ENCODE assay signal across 11 cellular contexts in genomic region chr19:10617409-10618121, GRCh38. TPM values are rescaled to one million over a fixed set of nuclear protein-coding genes. Genes with fewer than 3 reads are reported as not detected.
DNase-seq lines count a peak whose midpoint lies in the region; ATAC-seq, FAIRE-seq and TF ChIP-seq lines count a peak whose summit lies in the region.
"Had no signal": no experiment of that assay in that cellular context is flagged by ENCODE, and none has a peak within 500 bp of the region (broad histone marks: within the 10 kb centered on the region; RNA-seq: fewer than 3 reads in every experiment).

No MANE protein-coding gene starts in this region.

- H2AFZ ChIP-seq in keratinocyte (ENCODE audit: control insufficient read depth, low read length), result peak overlapping the region; percentile 59

- ATAC-seq in left lobe of liver (no peak), HG02870 (IDR thresholded peaks at IDR 0.05; ENCODE audit: unreplicated experiment) (no peak)

- no peak for TF ChIP-seq EP300 in suprapubic skin (IDR thresholded peaks at IDR 0.05)

- H3K4me1 ChIP-seq in keratinocyte (ENCODE audit: control insufficient read depth, extremely low read depth, insufficient read depth, low read length), result peaks cover 20% of the 10 kb centered on the region
- H3K4me1 ChIP-seq in suprapubic skin, result peaks cover 24% of the 10 kb centered on the region
- H3K4me1 ChIP-seq: sigmoid colon had no signal

- TF ChIP-seq POLR2A in suprapubic skin (IDR thresholded peaks at IDR 0.05), result no peak

- H3K27ac ChIP-seq in keratinocyte (ENCODE audit: control insufficient read depth, insufficient read depth, low read length) (peak overlapping the region; percentile 89), suprapubic skin (peak overlapping the region; percentile 41)
- H3K27ac ChIP-seq: sigmoid colon had no signal

- H3K4me3 Mint-ChIP-seq in activated naive CD8-positive, alpha-beta T cell, result no peak overlapping the region
- H3K4me3 Mint-ChIP-seq: activated CD4-positive, alpha-beta memory T cell treated with anti-CD3 and anti-CD28 coated beads for 36 hours had no signal

- H3K27me3 Mint-ChIP-seq in activated naive CD8-positive, alpha-beta T cell, result no peaks in the 10 kb centered on the region
- H3K27me3 Mint-ChIP-seq: activated CD4-positive, alpha-beta memory T cell treated with anti-CD3 and anti-CD28 coated beads for 36 hours had no signal

- TF ChIP-seq CTCF in keratinocyte (optimal IDR thresholded peaks at IDR 0.05 in 1 of 3, IDR thresholded peaks at IDR 0.05 in 1 of 3, conservative IDR thresholded peaks at IDR 0.05 in 1 of 3; ENCODE audit: extremely low read depth in 1 of 3, insufficient read depth in 2 of 3, low read length in 3 of 3) (no peak), suprapubic skin (IDR thresholded peaks at IDR 0.05) (no peak)

- no peaks in the 10 kb centered on the region for H3K9me1 ChIP-seq in keratinocyte (ENCODE audit: control insufficient read depth, extremely low read depth, insufficient read depth, low read length)

- no peaks in the 10 kb centered on the region for H3K27me3 ChIP-seq in keratinocyte (ENCODE audit: control insufficient read depth, extremely low read depth, insufficient read depth, low read length)
- no peaks in the 10 kb centered on the region for H3K27me3 ChIP-seq in suprapubic skin
- H3K27me3 ChIP-seq: sigmoid colon had no signal

- no peaks in the 10 kb centered on the region for H3K79me2 ChIP-seq in keratinocyte (ENCODE audit: control insufficient read depth, insufficient read depth, low read length)

- H3K36me3 ChIP-seq in keratinocyte (ENCODE audit: control insufficient read depth in 2 of 2, extremely low read depth in 1 of 2, insufficient read depth in 2 of 2, low read length in 2 of 2), result no peaks in the 10 kb centered on the region
- H3K36me3 ChIP-seq in suprapubic skin, result no peaks in the 10 kb centered on the region
- H3K36me3 ChIP-seq: sigmoid colon had no signal

- 36% methylated on average over 15 of the region's 15 CpGs for WGBS in suprapubic skin

- H3K9me3 ChIP-seq in keratinocyte (ENCODE audit: control insufficient read depth, low read depth, low read length) (no peaks in the 10 kb centered on the region), suprapubic skin (no peaks in the 10 kb centered on the region)
- H3K9me3 ChIP-seq: sigmoid colon had no signal

- DNase-seq in HPDE6-E6E7 (ENCODE audit: extremely low spot score), result peak; percentile 88
- DNase-seq in keratinocyte (ENCODE audit: low read depth, low spot score), result peak; percentile 69
- DNase-seq in suprapubic skin (ENCODE audit: low spot score in 2 of 2), result no peak
- no peak for DNase-seq in left lobe of liver (ENCODE audit: low spot score)
- no peak for DNase-seq in SKM-1 treated with dmso at 0.1 percent for 144 hours (lab: John Stamatoyannopoulos, UW; ENCODE audit: unreplicated experiment)
- DNase-seq: activated CD4-positive, alpha-beta memory T cell treated with anti-CD3 and anti-CD28 coated beads for 36 hours; glutamatergic neuron; NCI-H2171; sigmoid colon had no signal

- peaks cover 3% of the 10 kb centered on the region for H3K36me3 Mint-ChIP-seq in activated naive CD8-positive, alpha-beta T cell

- H3K4me2 ChIP-seq in keratinocyte (ENCODE audit: control insufficient read depth, extremely low read depth, insufficient read depth, low read depth, low read length), result peak overlapping the region; percentile 54

- peak; percentile 94 for FAIRE-seq in keratinocyte (lab: Jason Lieb, UNC)

- no peaks in the 10 kb centered on the region for H4K20me1 ChIP-seq in keratinocyte (ENCODE audit: control insufficient read depth, extremely low read depth, insufficient read depth, low read length)

- peaks cover 53% of the 10 kb centered on the region for H3K4me1 Mint-ChIP-seq in activated naive CD8-positive, alpha-beta T cell (ENCODE audit: low read depth)

- H3K9ac ChIP-seq in keratinocyte (ENCODE audit: control insufficient read depth, extremely low read depth, insufficient read depth, low read length), result peak overlapping the region; percentile 61

- H3K4me3 ChIP-seq in keratinocyte (ENCODE audit: control insufficient read depth in 2 of 3, extremely low read depth in 1 of 3, insufficient read depth in 2 of 3, low read depth in 1 of 3, low read length in 3 of 3) (peak overlapping the region in 2 of 3 experiments; percentile 8 to 51), suprapubic skin (no peak overlapping the region)
- H3K4me3 ChIP-seq: sigmoid colon had no signal

- dilution Hi-C loops in keratinocyte (cut with MboI; ENCODE audit: extremely low pct_ligation_motif_present, low sequenced_read_pairs), result no loop called here

- H3K9me3 Mint-ChIP-seq in activated naive CD8-positive, alpha-beta T cell (ENCODE audit: low read depth), result no peaks in the 10 kb centered on the region
- H3K9me3 Mint-ChIP-seq: activated CD4-positive, alpha-beta memory T cell treated with anti-CD3 and anti-CD28 coated beads for 36 hours had no signal

- peak overlapping the region; percentile 79 for H3K27ac Mint-ChIP-seq in activated naive CD8-positive, alpha-beta T cell
- H3K27ac Mint-ChIP-seq: activated CD4-positive, alpha-beta memory T cell treated with anti-CD3 and anti-CD28 coated beads for 36 hours had no signal

RNA-seq across cellular contexts. Expression of gene SLC44A2, which starts 7.8 kb away (rescaled TPM):
- polyA plus RNA-seq in keratinocyte, result 78.7 to 148 TPM (median 94.7 TPM) in 3 replicates
- 78.0 TPM for polyA plus RNA-seq in keratinocyte (2011; ENCODE audit: low read depth)
- polyA plus RNA-seq in keratinocyte (2011; cell fraction: cytosol; rRNA removed), result 85.3 and 87.1 TPM in 2 replicates
- polyA plus RNA-seq in keratinocyte (2011; cell fraction: nucleus; rRNA removed), result 182 and 185 TPM in 2 replicates
- polyA plus RNA-seq in keratinocyte (2012; ENCODE audit: low replicate concordance), result 110 and 189 TPM in 2 replicates
- polyA minus RNA-seq in keratinocyte, result 141 to 357 TPM (median 142 TPM) in 3 replicates
- 132 TPM for polyA minus RNA-seq in keratinocyte (2011; cell fraction: cytosol; rRNA and poly(A)+ RNA removed)
- polyA minus RNA-seq in keratinocyte (2011; cell fraction: nucleus; rRNA and poly(A)+ RNA removed), result 103 and 135 TPM in 2 replicates
- 100 to 1,000 TPM in 1 of 4 donors, 10 to 100 TPM in 3; 59.1 to 108 (median 94.5) TPM for total RNA-seq in suprapubic skin
- 12.9 TPM for total RNA-seq in left lobe of liver

RNA-seq across cellular contexts. Expression of gene AP1M2, which starts 30.5 kb away (rescaled TPM):
- polyA plus RNA-seq in keratinocyte, result 83.1 to 122 TPM (median 109 TPM) in 3 replicates
- polyA plus RNA-seq in keratinocyte (2011; ENCODE audit: low read depth), result 32.6 TPM
- 89.6 and 103 TPM in 2 replicates for polyA plus RNA-seq in keratinocyte (2011; cell fraction: cytosol; rRNA removed)
- polyA plus RNA-seq in keratinocyte (2011; cell fraction: nucleus; rRNA removed), result 68.6 and 85.6 TPM in 2 replicates
- 76.8 and 87.2 TPM in 2 replicates for polyA plus RNA-seq in keratinocyte (2012; ENCODE audit: low replicate concordance)
- polyA minus RNA-seq in keratinocyte, result 137 to 221 TPM (median 160 TPM) in 3 replicates
- polyA minus RNA-seq in keratinocyte (2011; cell fraction: cytosol; rRNA and poly(A)+ RNA removed), result 129 TPM
- 42.7 and 56.3 TPM in 2 replicates for polyA minus RNA-seq in keratinocyte (2011; cell fraction: nucleus; rRNA and poly(A)+ RNA removed)
- total RNA-seq in suprapubic skin, result 10 to 100 TPM; 28.9 to 65.9 (median 59.1) TPM
- 1.0 TPM for total RNA-seq in left lobe of liver
- total RNA-seq: activated CD4-positive, alpha-beta memory T cell treated with anti-CD3 and anti-CD28 coated beads for 36 hours had no signal

RNA-seq across cellular contexts. Expression of gene ILF3, which starts 36.6 kb away (rescaled TPM):
- 81.0 to 173 TPM (median 162 TPM) in 3 replicates for polyA plus RNA-seq in keratinocyte
- polyA plus RNA-seq in keratinocyte (2011; ENCODE audit: low read depth), result 135 TPM
- polyA plus RNA-seq in keratinocyte (2011; cell fraction: cytosol; rRNA removed), result 89.6 and 94.1 TPM in 2 replicates
- 267 and 278 TPM in 2 replicates for polyA plus RNA-seq in keratinocyte (2011; cell fraction: nucleus; rRNA removed)
- polyA plus RNA-seq in keratinocyte (2012; ENCODE audit: low replicate concordance), result 80.2 and 177 TPM in 2 replicates
- 81.5 to 140 TPM (median 115 TPM) in 3 replicates for polyA minus RNA-seq in keratinocyte
- polyA minus RNA-seq in keratinocyte (2011; cell fraction: cytosol; rRNA and poly(A)+ RNA removed), result 85.0 TPM
- polyA minus RNA-seq in keratinocyte (2011; cell fraction: nucleus; rRNA and poly(A)+ RNA removed), result 71.8 and 99.7 TPM in 2 replicates
- total RNA-seq in suprapubic skin (100 to 1,000 TPM; 114 to 280 (median 132) TPM), left lobe of liver (57.1 TPM)

RNA-seq across cellular contexts. Expression of gene CDKN2D, which starts 48.8 kb away (rescaled TPM):
- polyA plus RNA-seq in keratinocyte, result 3.9 to 7.3 TPM (median 6.8 TPM) in 3 replicates
- 1.9 TPM for polyA plus RNA-seq in keratinocyte (2011; ENCODE audit: low read depth)
- 4.1 and 8.0 TPM in 2 replicates for polyA plus RNA-seq in keratinocyte (2011; cell fraction: cytosol; rRNA removed)
- 4.1 and 5.0 TPM in 2 replicates for polyA plus RNA-seq in keratinocyte (2011; cell fraction: nucleus; rRNA removed)
- 4.8 and 13.1 TPM in 2 replicates for polyA plus RNA-seq in keratinocyte (2012; ENCODE audit: low replicate concordance)
- polyA minus RNA-seq in keratinocyte, result 2.5 to 6.5 TPM (median 2.8 TPM) in 3 replicates
- 10.0 TPM for polyA minus RNA-seq in keratinocyte (2011; cell fraction: cytosol; rRNA and poly(A)+ RNA removed)
- 0.93 and 0.95 TPM in 2 replicates for polyA minus RNA-seq in keratinocyte (2011; cell fraction: nucleus; rRNA and poly(A)+ RNA removed)
- total RNA-seq in suprapubic skin, result 10 to 100 TPM in 2 of 4 donors, 1 to 10 TPM in 2; 8.9 to 11.6 (median 10.3) TPM
- 1.3 TPM for total RNA-seq in left lobe of liver

RNA-seq across cellular contexts. Expression of gene KRI1, which starts 51.8 kb away (rescaled TPM):
- polyA plus RNA-seq in keratinocyte, result 13.4 to 19.0 TPM (median 13.5 TPM) in 3 replicates
- 48.2 TPM for polyA plus RNA-seq in keratinocyte (2011; ENCODE audit: low read depth)
- polyA plus RNA-seq in keratinocyte (2011; cell fraction: cytosol; rRNA removed), result 7.6 and 12.7 TPM in 2 replicates
- 41.0 and 42.6 TPM in 2 replicates for polyA plus RNA-seq in keratinocyte (2011; cell fraction: nucleus; rRNA removed)
- 12.5 and 20.2 TPM in 2 replicates for polyA plus RNA-seq in keratinocyte (2012; ENCODE audit: low replicate concordance)
- 4.5 to 7.4 TPM (median 5.3 TPM) in 3 replicates for polyA minus RNA-seq in keratinocyte
- polyA minus RNA-seq in keratinocyte (2011; cell fraction: cytosol; rRNA and poly(A)+ RNA removed), result 13.8 TPM
- 8.1 and 9.8 TPM in 2 replicates for polyA minus RNA-seq in keratinocyte (2011; cell fraction: nucleus; rRNA and poly(A)+ RNA removed)
- total RNA-seq in suprapubic skin (10 to 100 TPM; 19.1 to 46.9 (median 24.5) TPM), left lobe of liver (10.4 TPM)

Comparison
In these comparisons a context has a peak if more than half of its experiments do, and no peak if none do; other contexts are left out.
1. DNase-seq: peak in HPDE6-E6E7 (single experiment) and keratinocyte (single experiment); none in suprapubic skin (0 of 2), left lobe of liver (single experiment) and SKM-1 treated with dmso at 0.1 percent for 144 hours (single experiment).
2. RNA of gene AP1M2, which starts 30.5 kb away (total RNA-seq): 28.9 to 65.9 TPM in suprapubic skin; 1.0 TPM in left lobe of liver (single experiment); every median in the first group is over 10 times any median in the second.